20 cellular contexts compared by ENCODE assay signal in the genomic region with DNA sequence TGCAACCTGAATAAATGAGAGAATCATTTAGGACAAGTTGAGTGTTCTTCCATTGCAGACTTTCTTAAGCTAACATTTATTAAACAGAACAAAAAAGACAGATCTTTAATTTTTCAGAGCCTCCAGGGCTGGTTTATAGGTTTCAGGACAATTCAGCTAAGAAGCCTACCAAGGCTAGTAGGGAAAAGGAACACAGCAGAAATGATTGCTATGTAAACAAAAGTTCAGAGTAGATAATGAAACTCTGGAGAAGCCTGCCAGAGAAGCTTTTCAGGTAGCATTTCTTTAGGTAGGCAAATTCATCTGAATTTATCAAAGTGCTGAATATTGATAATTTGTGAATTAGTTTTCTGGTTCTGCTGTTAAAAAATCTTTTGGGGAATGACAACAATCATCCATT.
"Had no signal": no experiment of that assay in that cellular context is flagged by ENCODE, and none has a peak within 500 bp of the region (broad histone marks: within the 10 kb centered on the region; RNA-seq: fewer than 3 reads in every experiment).

No MANE protein-coding gene starts in this region.

- H3K27me3 Mint-ChIP-seq: IgD-negative memory B cell had no signal

- H3K9ac ChIP-seq: KMS-11, SK-N-SH had no signal

- H3K27ac ChIP-seq: KMS-11, RWPE1 had no signal

- FAIRE-seq: K562 had no signal

- H3K9me3 ChIP-seq: SK-N-SH had no signal

- H3K4me3 Mint-ChIP-seq: IgD-negative memory B cell had no signal

- H3K4me2 ChIP-seq: KMS-11, SK-N-SH had no signal

- H3K4me3 ChIP-seq: K562 had no signal

- ATAC-seq: K562, Panc1, PC-3 had no signal

- H3K27ac Mint-ChIP-seq: IgD-negative memory B cell had no signal

- DNase-seq: MV-4-11, NCI-H1048, NCI-H1436, NCI-H187, NCI-H2029, NCI-H2081 treated with DMSO at 0.1 percent for 48 hours, NCI-H2227 treated with DMSO at 0.1 percent for 48 hours, NCI-H510A, NCI-H524 treated with DMSO at 0.1 percent for 48 hours, NCI-H69, NCI-H774, PC-3, SHP77, SK-N-SH, SW 1271 had no signal
